Comparison of ENCODE assay signal across 8 cellular contexts in genomic region chrX:85244411-85245210, GRCh38. TPM values are rescaled to one million over a fixed set of nuclear protein-coding genes. Genes with fewer than 3 reads are reported as not detected.
DNase-seq lines count a peak whose midpoint lies in the region; ATAC-seq and TF ChIP-seq lines count a peak whose summit lies in the region.

No MANE protein-coding gene starts in this region.

- peaks cover 14% of the 10 kb centered on the region for H3K4me1 Mint-ChIP-seq in activated T-helper 1 cell treated with anti-CD3 and anti-CD28 coated beads, Interleukin-12 subunit alpha, Interleukin-12 subunit beta, Interleukin-2, Interleukin-4 antibody, amounts not matched to agents 30 ng/mL and 10 ng/mL and 1 ng/mL, durations not matched to agents 14 hours and 24 hours and 36 hours (ENCODE audit: low read depth)

- H3K27ac ChIP-seq in DOHH2 (ENCODE audit: low read depth, low read length), result no peak overlapping the region

- H3K9me3 Mint-ChIP-seq in activated T-helper 1 cell treated with anti-CD3 and anti-CD28 coated beads, Interleukin-12 subunit alpha, Interleukin-12 subunit beta, Interleukin-2, Interleukin-4 antibody, amounts not matched to agents 30 ng/mL and 10 ng/mL and 1 ng/mL, durations not matched to agents 14 hours and 24 hours and 36 hours, result no peaks in the 10 kb centered on the region

- no peaks in the 10 kb centered on the region for H3K4me1 ChIP-seq in DOHH2 (ENCODE audit: control insufficient read depth, low read length)

- H3K79me2 ChIP-seq in DOHH2 (ENCODE audit: control insufficient read depth, low read length), result peaks cover 10% of the 10 kb centered on the region; the same call in 1 of the 2 replicates

- H3K36me3 Mint-ChIP-seq in activated T-helper 1 cell treated with anti-CD3 and anti-CD28 coated beads, Interleukin-12 subunit alpha, Interleukin-12 subunit beta, Interleukin-2, Interleukin-4 antibody, amounts not matched to agents 30 ng/mL and 10 ng/mL and 1 ng/mL, durations not matched to agents 14 hours and 24 hours and 36 hours (ENCODE audit: low read depth), result no peaks in the 10 kb centered on the region

- intact Hi-C loops in activated T-helper 1 cell treated with anti-CD3 and anti-CD28 coated beads, Interleukin-12 subunit alpha, Interleukin-12 subunit beta, Interleukin-2, Interleukin-4 antibody, amounts not matched to agents 30 ng/mL and 10 ng/mL and 1 ng/mL, durations not matched to agents 14 hours and 24 hours and 36 hours (cut with micrococcal nuclease), result no loop called here
- intact Hi-C loops in left cardiac atrium (cut with DNase I), result no loop called here

- peak overlapping the region; percentile 89 for H3K4me3 Mint-ChIP-seq in activated T-helper 1 cell treated with anti-CD3 and anti-CD28 coated beads, Interleukin-12 subunit alpha, Interleukin-12 subunit beta, Interleukin-2, Interleukin-4 antibody, amounts not matched to agents 30 ng/mL and 10 ng/mL and 1 ng/mL, durations not matched to agents 14 hours and 24 hours and 36 hours

- DNase-seq in NCI-H1092 (lab: John Stamatoyannopoulos, UW), result peak; percentile 39
- no peak for DNase-seq in activated T-helper 1 cell treated with anti-CD3 and anti-CD28 coated beads, Interleukin-12 subunit alpha, Interleukin-12 subunit beta, Interleukin-2, Interleukin-4 antibody, amounts not matched to agents 30 ng/mL and 10 ng/mL and 1 ng/mL, durations not matched to agents 14 hours and 24 hours and 36 hours (ENCODE audit: low spot score)
- no peak for DNase-seq in left cardiac atrium
- peak; percentile 19 for DNase-seq in pons (ENCODE audit: low spot score)
- DNase-seq in UCSD-AML1 (lab: John Stamatoyannopoulos, UW; ENCODE audit: unreplicated experiment), result no peak

- no peaks in the 10 kb centered on the region for H3K9me2 ChIP-seq in DOHH2 (replicated peaks; ENCODE audit: control insufficient read depth, low read length)

- H3K27ac Mint-ChIP-seq in activated T-helper 1 cell treated with anti-CD3 and anti-CD28 coated beads, Interleukin-12 subunit alpha, Interleukin-12 subunit beta, Interleukin-2, Interleukin-4 antibody, amounts not matched to agents 30 ng/mL and 10 ng/mL and 1 ng/mL, durations not matched to agents 14 hours and 24 hours and 36 hours, result peak overlapping the region; percentile 72

- peak; percentile 47 for ATAC-seq in GM21515 (IDR thresholded peaks at IDR 0.05; ENCODE audit: unreplicated experiment)
- ATAC-seq in left cardiac atrium, result peak; percentile 31 to 70
- no peak for ATAC-seq in HG02973 (IDR thresholded peaks at IDR 0.05; ENCODE audit: unreplicated experiment)

- TF ChIP-seq CTCF in DOHH2 (IDR thresholded peaks at IDR 0.05; ENCODE audit: low read depth, low read length, poor library complexity, severe bottlenecking), result no peak

- peak overlapping the region; percentile 78 for H3K4me3 ChIP-seq in DOHH2 (ENCODE audit: low read length)

- peaks cover 24% of the 10 kb centered on the region for H3K27me3 Mint-ChIP-seq in activated T-helper 1 cell treated with anti-CD3 and anti-CD28 coated beads, Interleukin-12 subunit alpha, Interleukin-12 subunit beta, Interleukin-2, Interleukin-4 antibody, amounts not matched to agents 30 ng/mL and 10 ng/mL and 1 ng/mL, durations not matched to agents 14 hours and 24 hours and 36 hours (ENCODE audit: insufficient read depth)

- H3K36me3 ChIP-seq in DOHH2 (ENCODE audit: control insufficient read depth, low read length), result no peaks in the 10 kb centered on the region

- no peaks in the 10 kb centered on the region for H4K20me1 ChIP-seq in DOHH2 (ENCODE audit: control insufficient read depth, insufficient read depth, low read depth, low read length)

- 0 out of 2 replicates have a peak, but pooled peaks cover 3% of the 10 kb centered on the region for H3K27me3 ChIP-seq in DOHH2 (ENCODE audit: control insufficient read depth, low read length)

- no peaks in the 10 kb centered on the region for H3F3A ChIP-seq in DOHH2 (ENCODE audit: control insufficient read depth, insufficient read depth)

- no peaks in the 10 kb centered on the region for H3K9me3 ChIP-seq in DOHH2 (ENCODE audit: control insufficient read depth, insufficient read depth, low read length)

- peak overlapping the region; percentile 65 for H3K4me2 ChIP-seq in DOHH2 (ENCODE audit: low read length)

RNA-seq across cellular contexts. Expression of gene ZNF711, which starts 0.8 kb away (rescaled TPM):
- total RNA-seq in activated T-helper 1 cell treated with anti-CD3 and anti-CD28 coated beads, Interleukin-12 subunit alpha, Interleukin-12 subunit beta, Interleukin-2, Interleukin-4 antibody, amounts not matched to agents 30 ng/mL and 10 ng/mL and 1 ng/mL, durations not matched to agents 14 hours and 24 hours and 36 hours, result 0.20 and 0.23 TPM in 2 replicates
- total RNA-seq in left cardiac atrium, result 1 to 10 TPM; 3.1 to 5.4 TPM

RNA-seq across cellular contexts. Expression of gene SATL1, which starts 1.0 kb away (rescaled TPM):
- not detected in 2 replicates for total RNA-seq in activated T-helper 1 cell treated with anti-CD3 and anti-CD28 coated beads, Interleukin-12 subunit alpha, Interleukin-12 subunit beta, Interleukin-2, Interleukin-4 antibody, amounts not matched to agents 30 ng/mL and 10 ng/mL and 1 ng/mL, durations not matched to agents 14 hours and 24 hours and 36 hours
- under 1 TPM; 0.10 to 0.12 TPM for total RNA-seq in left cardiac atrium

Comparison
In these comparisons a context has a peak if more than half of its experiments do, and no peak if none do; other contexts are left out.
1. DNase-seq: peak in NCI-H1092 (single experiment) and pons (single experiment); none in activated T-helper 1 cell treated with anti-CD3 and anti-CD28 coated beads, Interleukin-12 subunit alpha, Interleukin-12 subunit beta, Interleukin-2, Interleukin-4 antibody, amounts not matched to agents 30 ng/mL and 10 ng/mL and 1 ng/mL, durations not matched to agents 14 hours and 24 hours and 36 hours (single experiment), left cardiac atrium (single experiment) and UCSD-AML1 (single experiment).